In genomic region chr12:98490491-98491453, GRCh38 we compare ENCODE assay signal across 8 cellular contexts. TPM values are rescaled to one million over a fixed set of nuclear protein-coding genes. Genes with fewer than 3 reads are reported as not detected.
DNase-seq lines count a peak whose midpoint lies in the region; ATAC-seq and TF ChIP-seq lines count a peak whose summit lies in the region.

No MANE protein-coding gene starts in this region.

- peaks cover 4% of the 10 kb centered on the region for H3K4me1 Mint-ChIP-seq in activated T-helper 17 cell treated with anti-CD3 and anti-CD28 coated beads, Interleukin-2, amount 50 U/mL, for 72 hours
- peaks cover 9% of the 10 kb centered on the region for H3K4me1 Mint-ChIP-seq in stimulated activated naive CD8-positive, alpha-beta T cell treated with anti-CD3 and anti-CD28 coated beads, Interleukin-15, amount 100 ng/mL, for 72 hours

- H3K4me2 ChIP-seq in Karpas-422 (ENCODE audit: low read depth, low read length, poor library complexity, severe bottlenecking) (peak overlapping the region; percentile 50), neural cell (ENCODE audit: low read length) (peak overlapping the region; percentile 41)

- H4K20me1 ChIP-seq in Karpas-422 (ENCODE audit: insufficient read depth, low read depth, low read length) (no peaks in the 10 kb centered on the region), neural cell (ENCODE audit: insufficient read depth) (no peaks in the 10 kb centered on the region)

- peak in 1 of 2 donors; percentile 36 for TF ChIP-seq POLR2A in Peyer's patch (IDR thresholded peaks at IDR 0.05)

- H3F3A ChIP-seq in neural cell (ENCODE audit: insufficient read depth, low read length, poor library complexity, severe bottlenecking): no peaks in the 10 kb centered on the region

- no peaks in the 10 kb centered on the region for H3K27me3 Mint-ChIP-seq in activated T-helper 17 cell treated with anti-CD3 and anti-CD28 coated beads, Interleukin-2, amount 50 U/mL, for 72 hours
- H3K27me3 Mint-ChIP-seq in stimulated activated naive CD8-positive, alpha-beta T cell treated with anti-CD3 and anti-CD28 coated beads, Interleukin-15, amount 100 ng/mL, for 72 hours: no peaks in the 10 kb centered on the region

- H3K36me3 ChIP-seq in Karpas-422 (ENCODE audit: insufficient read depth, low read length) (no peaks in the 10 kb centered on the region), Peyer's patch (no peaks in the 10 kb centered on the region), neural cell (ENCODE audit: insufficient read depth, low read length) (no peaks in the 10 kb centered on the region)

- H3K4me3 ChIP-seq in Karpas-422 (ENCODE audit: low read length) (peak overlapping the region; percentile 37; the same call in 1 of the 2 replicates), Peyer's patch (peak overlapping the region in 2 of 4 donors; percentile 4 to 39), fibroblast of the aortic adventitia (ENCODE audit: low read depth, low read length) (no peak overlapping the region), neural cell (ENCODE audit: low read length) (peak overlapping the region; percentile 54)

- DNase-seq in Daoy (ENCODE audit: low read depth) (peak; percentile 90), Karpas-422 (peak; percentile 91), Peyer's patch (peak; percentile 84 to 94 (median 91)), fibroblast of the aortic adventitia (ENCODE audit: low read depth) (peak; percentile 94)
- peak; percentile 75 to 79 for DNase-seq in stimulated activated naive CD8-positive, alpha-beta T cell treated with anti-CD3 and anti-CD28 coated beads, Interleukin-15, amount 100 ng/mL, for 72 hours

- H3K27me3 ChIP-seq in Karpas-422 (ENCODE audit: low read length) (no peaks in the 10 kb centered on the region), Peyer's patch (no peaks in the 10 kb centered on the region), neural cell (ENCODE audit: insufficient read depth, low read depth, low read length) (no peaks in the 10 kb centered on the region)

- H3K9me2 ChIP-seq in Karpas-422 (replicated peaks; ENCODE audit: insufficient read depth, low read length): no peaks in the 10 kb centered on the region
- no peaks in the 10 kb centered on the region for H3K9me2 ChIP-seq in neural cell (ENCODE audit: insufficient read depth, low read length)

- TF ChIP-seq CTCF in Peyer's patch (IDR thresholded peaks at IDR 0.05) (peak; percentile 78 to 97 (median 90)), fibroblast of the aortic adventitia (IDR thresholded peaks at IDR 0.05; ENCODE audit: insufficient read depth, low read length) (peak; percentile 91), neural cell (IDR thresholded peaks at IDR 0.05; ENCODE audit: poor library complexity, severe bottlenecking) (peak; percentile 94)

- TF ChIP-seq EP300 in neural cell (conservative IDR thresholded peaks at IDR 0.05; ENCODE audit: poor library complexity, severe bottlenecking): peak; percentile 36

- no peaks in the 10 kb centered on the region for H3K9me3 Mint-ChIP-seq in activated T-helper 17 cell treated with anti-CD3 and anti-CD28 coated beads, Interleukin-2, amount 50 U/mL, for 72 hours
- no peaks in the 10 kb centered on the region for H3K9me3 Mint-ChIP-seq in stimulated activated naive CD8-positive, alpha-beta T cell treated with anti-CD3 and anti-CD28 coated beads, Interleukin-15, amount 100 ng/mL, for 72 hours

- peaks cover 14% of the 10 kb centered on the region for H3K4me1 ChIP-seq in Karpas-422 (ENCODE audit: low read length)
- H3K4me1 ChIP-seq in Peyer's patch: no peaks in the 10 kb centered on the region

- H3K4me3 Mint-ChIP-seq in activated T-helper 17 cell treated with anti-CD3 and anti-CD28 coated beads, Interleukin-2, amount 50 U/mL, for 72 hours: peak overlapping the region; percentile 67
- H3K4me3 Mint-ChIP-seq in stimulated activated naive CD8-positive, alpha-beta T cell treated with anti-CD3 and anti-CD28 coated beads, Interleukin-15, amount 100 ng/mL, for 72 hours: peak overlapping the region; percentile 58 to 69

- H3K27ac Mint-ChIP-seq in activated T-helper 17 cell treated with anti-CD3 and anti-CD28 coated beads, Interleukin-2, amount 50 U/mL, for 72 hours: peak overlapping the region; percentile 63
- peak overlapping the region; percentile 80 to 96 for H3K27ac Mint-ChIP-seq in stimulated activated naive CD8-positive, alpha-beta T cell treated with anti-CD3 and anti-CD28 coated beads, Interleukin-15, amount 100 ng/mL, for 72 hours

- H3K9ac ChIP-seq in Karpas-422 (ENCODE audit: low read length) (peak overlapping the region; percentile 41), neural cell (ENCODE audit: low read length) (peak overlapping the region; percentile 39)

- ATAC-seq in GM21786 (IDR thresholded peaks at IDR 0.05; ENCODE audit: unreplicated experiment): peak; percentile 95
- peak; percentile 70 for ATAC-seq in activated T-helper 17 cell treated with anti-CD3 and anti-CD28 coated beads, Interleukin-2, amount 50 U/mL, for 72 hours (replicated peaks)
- peak; percentile 76 for ATAC-seq in stimulated activated naive CD8-positive, alpha-beta T cell treated with anti-CD3 and anti-CD28 coated beads, Interleukin-15, amount 100 ng/mL, for 72 hours

- no peaks in the 10 kb centered on the region for H3K9me3 ChIP-seq in Karpas-422 (ENCODE audit: low read length)
- H3K9me3 ChIP-seq in Peyer's patch: no peaks in the 10 kb centered on the region
- H3K9me3 ChIP-seq in neural cell (ENCODE audit: low read length): no peaks in the 10 kb centered on the region

- H3K27ac ChIP-seq in Karpas-422 (ENCODE audit: low read length): no peak overlapping the region
- peak overlapping the region; percentile 23 to 74 (median 68) for H3K27ac ChIP-seq in Peyer's patch
- H3K27ac ChIP-seq in neural cell (ENCODE audit: low read length): peak overlapping the region; percentile 79

- peak; percentile 76 for TF ChIP-seq RAD21 in neural cell (conservative IDR thresholded peaks at IDR 0.05)

- H2AFZ ChIP-seq in Karpas-422 (ENCODE audit: low read length) (peak overlapping the region; percentile 85), neural cell (ENCODE audit: low read depth, low read length) (peak overlapping the region; percentile 58)

- H3K36me3 Mint-ChIP-seq in activated T-helper 17 cell treated with anti-CD3 and anti-CD28 coated beads, Interleukin-2, amount 50 U/mL, for 72 hours (ENCODE audit: low read depth): no peaks in the 10 kb centered on the region

- no peaks in the 10 kb centered on the region for H3K79me2 ChIP-seq in Karpas-422 (ENCODE audit: low read length)
- no peaks in the 10 kb centered on the region for H3K79me2 ChIP-seq in neural cell (replicated peaks; ENCODE audit: insufficient read depth, low read length)

TF ChIP-seq in neural cell, 6 proteins besides CTCF, POLR2A, EP300 and RAD21:
- TF ChIP-seq EZH2 (IDR thresholded peaks at IDR 0.05; ENCODE audit: borderline replicate concordance, insufficient read depth, low read length, poor library complexity, severe bottlenecking) (no peak), TAF1 (IDR thresholded peaks at IDR 0.05; ENCODE audit: low read depth) (peak; percentile 46), REST (IDR thresholded peaks at IDR 0.05; ENCODE audit: borderline replicate concordance) (peak; percentile 99), MXI1 (conservative IDR thresholded peaks at IDR 0.05; ENCODE audit: poor library complexity, severe bottlenecking) (peak; percentile 66), POLR2AphosphoS5 (IDR thresholded peaks at IDR 0.05) (peak; percentile 68), SMC3 (conservative IDR thresholded peaks at IDR 0.05; ENCODE audit: poor library complexity) (peak; percentile 92)

RNA-seq across cellular contexts. Expression of gene TMPO, which starts 24.6 kb away (rescaled TPM):
- 294 and 355 TPM in 2 replicates for total RNA-seq in Daoy (2014; rRNA removed; shearing (Covaris generic))
- total RNA-seq in Karpas-422 (2014; rRNA removed; shearing (Covaris generic); ENCODE audit: low replicate concordance): 116 and 138 TPM in 2 replicates
- total RNA-seq in Peyer's patch: 100 to 1,000 TPM in 1 of 4 donors, 10 to 100 TPM in 3; 68.8 to 131 (median 81.8) TPM
- 100 to 1,000 TPM; 268 to 285 TPM for total RNA-seq in activated T-helper 17 cell treated with anti-CD3 and anti-CD28 coated beads, Interleukin-2, amount 50 U/mL, for 72 hours
- total RNA-seq in fibroblast of the aortic adventitia (ENCODE audit: low replicate concordance): 49.4 and 130 TPM in 2 replicates
- polyA plus RNA-seq in neural cell: 133 and 143 TPM in 2 replicates
- polyA minus RNA-seq in neural cell: 247 and 250 TPM in 2 replicates
